Comparison of ENCODE assay signal across 9 cellular contexts in the genomic region with DNA sequence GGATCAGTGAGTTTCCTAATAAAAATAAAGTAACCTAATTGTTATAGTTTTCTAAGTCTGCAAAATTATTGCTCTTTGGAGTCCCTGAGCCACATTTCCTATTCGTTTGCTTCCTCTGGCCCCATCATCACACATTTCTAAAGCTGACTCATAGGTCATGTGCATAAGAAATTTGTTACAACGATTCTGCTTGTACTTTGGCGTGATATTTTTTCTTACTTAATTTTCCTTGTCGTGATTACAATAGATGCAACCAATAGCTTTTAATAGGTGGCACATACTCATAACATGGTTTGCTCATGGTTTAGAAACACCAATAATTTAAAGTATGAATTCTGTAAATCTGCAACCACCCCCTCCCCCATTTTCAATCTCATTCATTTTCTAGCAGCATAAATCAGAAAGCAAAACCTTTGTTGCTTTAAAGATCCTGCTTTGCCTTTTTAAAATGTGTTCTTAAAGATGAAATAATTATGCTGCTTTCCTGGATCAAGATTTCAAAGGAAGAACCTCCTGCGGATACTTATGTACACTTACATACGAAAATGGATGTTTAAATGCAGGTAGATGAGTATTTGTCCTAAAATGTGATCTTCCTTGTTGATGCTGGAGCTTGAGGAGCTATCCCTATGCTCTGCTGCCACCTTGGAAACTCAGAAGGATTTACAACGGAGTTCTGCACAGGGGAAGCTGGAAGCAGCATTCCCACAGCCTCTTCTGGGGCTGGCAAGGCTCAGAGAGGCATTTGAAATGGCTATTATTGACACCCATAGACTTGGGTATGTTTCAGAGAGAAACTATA. TPM values are rescaled to one million over a fixed set of nuclear protein-coding genes. Genes with fewer than 3 reads are reported as not detected.
A peak's percentile ranks its signal among the peaks of the same experiment; 100 is the strongest.
DNase-seq lines count a peak whose midpoint lies in the region; ATAC-seq and TF ChIP-seq lines count a peak whose summit lies in the region.
"Had no signal": no experiment of that assay in that cellular context is flagged by ENCODE, and none has a peak within 500 bp of the region (broad histone marks: within the 10 kb centered on the region; RNA-seq: fewer than 3 reads in every experiment).

No MANE protein-coding gene starts in this region.

- H3K4me1 ChIP-seq in thyroid gland (peaks cover 12 to 40% of the 10 kb centered on the region in 2 donors), MM.1S (ENCODE audit: low read length) (no peaks in the 10 kb centered on the region)

- no peaks in the 10 kb centered on the region for H3F3A ChIP-seq in MM.1S (ENCODE audit: insufficient read depth, low read length)

- no peaks in the 10 kb centered on the region for H3K27me3 Mint-ChIP-seq in chondrocyte (ENCODE audit: low read depth)

- WGBS in thyroid gland, 2 donors, result 10 to 14% methylated on average over 7 of the region's 7 CpGs

- H3K4me1 Mint-ChIP-seq in chondrocyte (ENCODE audit: low read depth), result peaks cover 31% of the 10 kb centered on the region

- peak overlapping the region; percentile 91 for H3K4me3 Mint-ChIP-seq in chondrocyte (ENCODE audit: unreplicated experiment)

- H3K27me3 ChIP-seq in thyroid gland, result no peaks in the 10 kb centered on the region
- no peaks in the 10 kb centered on the region for H3K27me3 ChIP-seq in MM.1S (replicated peaks; ENCODE audit: insufficient read depth, low read length)

- intact Hi-C loops in left colon (cut with DNase I, micrococcal nuclease) (no loop called here), thyroid gland (cut with DNase I) (no loop called here)

- H4K20me1 ChIP-seq in MM.1S (ENCODE audit: insufficient read depth, low read length), result no peaks in the 10 kb centered on the region

- TF ChIP-seq CTCF in AG09319 (IDR thresholded peaks at IDR 0.05; ENCODE audit: low read depth, low read length) (peak; percentile 79), chondrocyte (IDR thresholded peaks at IDR 0.05) (peak; percentile 98), thyroid gland (IDR thresholded peaks at IDR 0.05) (peak in 4 of 6 experiments; percentile 29 to 57 (median 56)), MM.1S (IDR thresholded peaks at IDR 0.05; ENCODE audit: low read length) (no peak)

- H3K4me2 ChIP-seq in MM.1S (ENCODE audit: low read depth, low read length), result no peak overlapping the region

- H3K79me2 ChIP-seq in MM.1S (ENCODE audit: low read length), result no peaks in the 10 kb centered on the region

- H3K27ac Mint-ChIP-seq in chondrocyte (ENCODE audit: unreplicated experiment), result peak overlapping the region; percentile 98

- no peaks in the 10 kb centered on the region for H3K36me3 ChIP-seq in thyroid gland
- no peaks in the 10 kb centered on the region for H3K36me3 ChIP-seq in MM.1S (replicated peaks; ENCODE audit: insufficient read depth, low read length)

- H3K9me3 ChIP-seq in thyroid gland, result no peaks in the 10 kb centered on the region
- H3K9me3 ChIP-seq in MM.1S (replicated peaks; ENCODE audit: insufficient read depth, low read length), result no peaks in the 10 kb centered on the region

- DNase-seq in AG09319 (ENCODE audit: extremely low read depth, low read depth) (peak; percentile 75), NCI-H2107 (lab: John Stamatoyannopoulos, UW) (peak; percentile 32), chondrocyte (ENCODE audit: low spot score) (no peak), left colon (no peak), thyroid gland (peak; percentile 43 to 50), LoVo (ENCODE audit: low spot score) (no peak), NCI-H2196 (lab: John Stamatoyannopoulos, UW; ENCODE audit: unreplicated experiment) (no peak), MM.1S (no peak)

- peak; percentile 51 for ATAC-seq in left colon
- ATAC-seq: GM12878 had no signal

- H2AFZ ChIP-seq in MM.1S (ENCODE audit: low read length), result no peak overlapping the region

- H3K4me3 ChIP-seq in thyroid gland (replicated peaks in 1 of 3), result peak overlapping the region in 2 of 3 donors; percentile 54 to 67
- no peak overlapping the region for H3K4me3 ChIP-seq in MM.1S (ENCODE audit: low read length)
- H3K4me3 ChIP-seq: GM12878 had no signal

- no peaks in the 10 kb centered on the region for H3K9me2 ChIP-seq in MM.1S (replicated peaks; ENCODE audit: insufficient read depth, low read length)

- no peak for TF ChIP-seq POLR2A in thyroid gland (IDR thresholded peaks at IDR 0.05)

- H3K36me3 Mint-ChIP-seq in chondrocyte (ENCODE audit: low read depth), result no peaks in the 10 kb centered on the region

- no peaks in the 10 kb centered on the region for H3K9me3 Mint-ChIP-seq in chondrocyte (ENCODE audit: low read depth)

- peak overlapping the region; percentile 34 to 79 (median 64) for H3K27ac ChIP-seq in thyroid gland
- no peak overlapping the region for H3K27ac ChIP-seq in MM.1S (ENCODE audit: low read length)

- no peak overlapping the region for H3K9ac ChIP-seq in MM.1S (ENCODE audit: low read length)

RNA-seq across cellular contexts. Expression of a gene that starts 1.7 kb away (rescaled TPM):
- total RNA-seq in chondrocyte, result 170 to 241 TPM (median 227 TPM) in 3 replicates
- total RNA-seq in left colon, result 1 to 10 TPM; 2.5 to 7.5 TPM
- total RNA-seq in thyroid gland, result 10 to 100 TPM in 3 of 4 donors, 1 to 10 TPM in 1; 9.3 to 38.9 (median 23.5) TPM

Comparison
In these comparisons a context has a peak if more than half of its experiments do, and no peak if none do; other contexts are left out.
1. DNase-seq: peak in AG09319 (single experiment), NCI-H2107 (single experiment) and thyroid gland (2 of 2); none in chondrocyte (single experiment), left colon (0 of 2), LoVo (single experiment), NCI-H2196 (single experiment) and MM.1S (single experiment).